In the genomic region with DNA sequence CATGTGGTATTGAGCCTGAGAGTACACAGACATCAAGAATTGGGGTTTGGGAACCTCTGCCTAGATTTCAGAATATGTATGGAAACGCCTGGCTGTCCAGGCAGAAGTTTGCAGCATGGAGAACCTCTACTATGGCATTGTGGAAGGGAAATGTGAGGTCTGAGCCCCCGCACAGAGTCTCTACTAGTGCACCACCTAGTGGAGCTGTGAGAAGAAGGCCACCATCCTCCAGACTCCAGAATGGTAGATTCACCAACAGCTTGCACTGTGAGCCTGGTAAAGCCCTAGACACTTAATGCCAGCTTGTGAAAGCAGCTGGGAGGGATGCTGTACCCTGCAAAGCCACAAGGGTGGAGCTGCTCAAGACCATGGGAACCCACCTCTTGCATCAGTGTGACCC, we compare ENCODE assay signal across 24 cellular contexts.
"Had no signal": no experiment of that assay in that cellular context is flagged by ENCODE, and none has a peak within 500 bp of the region (broad histone marks: within the 10 kb centered on the region; RNA-seq: fewer than 3 reads in every experiment).

No MANE protein-coding gene starts in this region.

- H3K4me3 ChIP-seq: body of pancreas, cardiac muscle cell, lung, neural progenitor cell, right lobe of liver, skin epidermis, tibial artery had no signal

- H3K4me2 ChIP-seq: neural progenitor cell had no signal

- H2AFZ ChIP-seq: neural progenitor cell had no signal

- H3K36me3 ChIP-seq: cardiac muscle cell, neural progenitor cell, right lobe of liver, tibial artery had no signal

- H3K27me3 ChIP-seq: body of pancreas, cardiac muscle cell, foreskin keratinocyte, neural progenitor cell, right lobe of liver, tibial artery had no signal

- H3K9me3 ChIP-seq: right lobe of liver had no signal

- H3K4me1 ChIP-seq: body of pancreas, foreskin keratinocyte, neural progenitor cell, right lobe of liver, tibial artery had no signal

- DNase-seq: activated CD4-positive, alpha-beta T cell treated with anti-CD3 and anti-CD28 coated beads, Interleukin-2, amount 10 ng/mL, durations not matched to agents 7 days and 5 days; activated CD4-positive, CD25-positive, alpha-beta regulatory T cell treated with anti-CD3 and anti-CD28 coated beads, Interleukin-2, amount 50 U/mL, for 72 hours; activated CD8-positive, alpha-beta memory T cell treated with anti-CD3 and anti-CD28 coated beads, Interleukin-2, amount 10 ng/mL, durations not matched to agents 7 days and 5 days; activated CD8-positive, alpha-beta T cell treated with anti-CD3 and anti-CD28 coated beads for 36 hours; activated effector memory CD4-positive, alpha-beta T cell treated with anti-CD3 and anti-CD28 coated beads, Interleukin-2, amount 50 U/mL, for 16 hours; activated naive CD4-positive, alpha-beta T cell treated with anti-CD3 and anti-CD28 coated beads, Interleukin-2, amount 50 U/mL, for 16 hours; activated naive CD8-positive, alpha-beta T cell treated with anti-CD3 and anti-CD28 coated beads, Interleukin-2, amount 50 U/mL, for 24 hours; activated T-cell treated with anti-CD3 and anti-CD28 coated beads for 4 hours; anterior cingulate cortex; body of pancreas; effector CD4-positive, alpha-beta T cell; erythroblast; foreskin keratinocyte; kidney; naive thymus-derived CD4-positive, alpha-beta T cell; posterior cingulate gyrus; right lobe of liver; stimulated activated CD4-positive, alpha-beta T cell treated with anti-CD3 and anti-CD28 coated beads, Interleukin-1b, Interleukin-23, amount 100 ng/mL, for 48 hours; tibial artery had no signal

- H3K27ac ChIP-seq: body of pancreas, cardiac muscle cell, foreskin keratinocyte, neural progenitor cell, right lobe of liver, skin epidermis, tibial artery, VCaP had no signal

- H3K9ac ChIP-seq: neural progenitor cell had no signal

- ATAC-seq: activated CD8-positive, alpha-beta memory T cell treated with anti-CD3 and anti-CD28 coated beads, Interleukin-2, amount 10 ng/mL, durations not matched to agents 7 days and 5 days; activated CD8-positive, alpha-beta T cell treated with anti-CD3 and anti-CD28 coated beads for 36 hours; activated naive CD8-positive, alpha-beta T cell treated with anti-CD3 and anti-CD28 coated beads, Interleukin-2, amount 50 U/mL, for 24 hours; body of pancreas; foreskin keratinocyte; naive thymus-derived CD4-positive, alpha-beta T cell; right lobe of liver had no signal
